Comparison of ENCODE assay signal across 32 cellular contexts in genomic region chr11:97977726-97978125, GRCh38.
"Had no signal": no experiment of that assay in that cellular context is flagged by ENCODE, and none has a peak within 500 bp of the region (broad histone marks: within the 10 kb centered on the region; RNA-seq: fewer than 3 reads in every experiment).

No MANE protein-coding gene starts in this region.

- FAIRE-seq: bronchial epithelial cell, TTC549 had no signal

- H3K27me3 ChIP-seq: adrenal gland, cardiac muscle cell had no signal

- DNase-seq: activated B cell treated with CpG ODN at 0.5 μM for 24 hours; activated CD4-positive, alpha-beta memory T cell treated with anti-CD3 and anti-CD28 coated beads for 36 hours; activated CD4-positive, alpha-beta T cell treated with anti-CD3 and anti-CD28 coated beads for 4 hours; activated CD4-positive, alpha-beta T cell treated with anti-CD3 and anti-CD28 coated beads, Interleukin-2, amount 10 ng/mL, durations not matched to agents 24 days and 14 days; activated CD4-positive, alpha-beta T cell treated with anti-CD3 and anti-CD28 coated beads, Interleukin-2, amount 50 U/mL, for 1 hour; activated CD4-positive, alpha-beta T cell treated with anti-CD3 and anti-CD28 coated beads, Interleukin-2, amount 50 U/mL, for 4 hours; activated CD4-positive, CD25-positive, alpha-beta regulatory T cell treated with anti-CD3 and anti-CD28 coated beads, Interleukin-2, amount 50 U/mL, for 72 hours; activated CD8-positive, alpha-beta memory T cell treated with anti-CD3 and anti-CD28 coated beads, Interleukin-2, amount 50 U/mL, for 4 hours; activated CD8-positive, alpha-beta T cell treated with anti-CD3 and anti-CD28 coated beads for 36 hours; activated effector memory CD4-positive, alpha-beta T cell treated with anti-CD3 and anti-CD28 coated beads, Interleukin-2, amount 50 U/mL, for 16 hours; activated gamma-delta T cell treated with Interleukin-2 at 50 U/mL for 16 hours; activated naive CD4-positive, alpha-beta T cell; activated naive CD4-positive, alpha-beta T cell treated with anti-CD3 and anti-CD28 coated beads for 36 hours; activated naive CD4-positive, alpha-beta T cell treated with anti-CD3 and anti-CD28 coated beads, Interleukin-2, amount 50 U/mL, for 16 hours; activated naive CD8-positive, alpha-beta T cell treated with anti-CD3 and anti-CD28 coated beads for 36 hours; activated T-cell treated with anti-CD3 and anti-CD28 coated beads for 4 hours; activated T-cell treated with anti-CD3 and anti-CD28 coated beads, Interleukin-2, amount 50 U/mL, for 1 hour; activated T-cell treated with anti-CD3 and anti-CD28 coated beads, Interleukin-2, amount 50 U/mL, for 4 hours; activated T-cell treated with anti-CD3 and anti-CD28 coated beads, Interleukin-2, amount 50 U/mL, for 72 hours; adrenal gland; amniotic stem cell; aorta; caudate nucleus; cerebellar nuclear complex; T-helper 2 cell; T-helper 9 cell had no signal

- H3K9me3 ChIP-seq: adrenal gland had no signal

- H3K36me3 ChIP-seq: adrenal gland, cardiac muscle cell had no signal

- H3K4me3 ChIP-seq: adrenal gland, cardiac muscle cell had no signal

- H3K27ac ChIP-seq: adrenal gland, cardiac muscle cell, VCaP had no signal

- H3K4me1 ChIP-seq: adrenal gland had no signal

- ATAC-seq: activated CD8-positive, alpha-beta T cell treated with anti-CD3 and anti-CD28 coated beads for 36 hours; activated naive CD4-positive, alpha-beta T cell treated with anti-CD3 and anti-CD28 coated beads, Interleukin-2, amount 50 U/mL, for 72 hours; activated T-cell treated with anti-CD3 and anti-CD28 coated beads, Interleukin-2, amount 50 U/mL, for 4 hours; activated T-cell treated with anti-CD3 and anti-CD28 coated beads, Interleukin-2, amount 50 U/mL, for 72 hours; activated T-helper 17 cell treated with anti-CD3 and anti-CD28 coated beads, Interleukin-2, amount 50 U/mL, for 72 hours had no signal
